8 cellular contexts compared by ENCODE assay signal in genomic region chr11:19071255-19071654, GRCh38. TPM values are rescaled to one million over a fixed set of nuclear protein-coding genes. Genes with fewer than 3 reads are reported as not detected.
DNase-seq lines count a peak whose midpoint lies in the region; ATAC-seq and TF ChIP-seq lines count a peak whose summit lies in the region.

No MANE protein-coding gene starts in this region.

- whole genome bisulfite sequencing in iPS DF 6.9 (ENCODE audit: insufficient coverage, insufficient read length), result no CpG with 5 or more reads among the region's 11 CpGs
- 13% methylated on average over 9 of the region's 11 CpGs for WGBS in smooth muscle cell (ENCODE audit: low lambda C conversion rate)

- H3K79me2 ChIP-seq in smooth muscle cell (ENCODE audit: low read depth), result no peaks in the 10 kb centered on the region

- H3K36me3 ChIP-seq in iPS DF 6.9 (ENCODE audit: control insufficient read depth, insufficient read depth, low read length) (no peaks in the 10 kb centered on the region), smooth muscle cell (ENCODE audit: low read depth) (no peaks in the 10 kb centered on the region)

- TF ChIP-seq CTCF in smooth muscle cell (IDR thresholded peaks at IDR 0.05; ENCODE audit: borderline replicate concordance, insufficient read depth, poor library complexity, severe bottlenecking), result peak; percentile 96

- H4K20me1 ChIP-seq in smooth muscle cell (ENCODE audit: low read depth), result no peaks in the 10 kb centered on the region

- H3K27ac ChIP-seq in iPS DF 6.9 (ENCODE audit: low read length) (no peak overlapping the region), smooth muscle cell (ENCODE audit: low read depth) (no peak overlapping the region)

- H3K4me2 ChIP-seq in smooth muscle cell, result peak overlapping the region; percentile 83

- H3K27me3 ChIP-seq in iPS DF 6.9 (ENCODE audit: control insufficient read depth, insufficient read depth, low read length) (no peaks in the 10 kb centered on the region), smooth muscle cell (ENCODE audit: low read depth) (no peaks in the 10 kb centered on the region)

- H3F3A ChIP-seq in smooth muscle cell (ENCODE audit: low read depth), result no peaks in the 10 kb centered on the region

- ATAC-seq in HG02884 (IDR thresholded peaks at IDR 0.05; ENCODE audit: unreplicated experiment), result peak; percentile 99

- H3K4me1 ChIP-seq in iPS DF 6.9 (ENCODE audit: control insufficient read depth, insufficient read depth, low read length) (peaks cover 6% of the 10 kb centered on the region), smooth muscle cell (ENCODE audit: low read depth) (no peaks in the 10 kb centered on the region)

- peak; percentile 25 for DNase-seq in NK-92 treated with Interleukin-12 subunit alpha and Interleukin-12 subunit beta, amount 100 ng/mL, for 24 hours (lab: John Stamatoyannopoulos, UW)
- DNase-seq in NK-92 (lab: John Stamatoyannopoulos, UW; ENCODE audit: unreplicated experiment) (no peak), NCI-H1694 treated with DMSO at 0.1 percent for 48 hours (lab: John Stamatoyannopoulos, UW) (peak; percentile 86), T-helper 1 cell (peak in 4 of 5 donors; percentile 27 to 68 (median 36)), astrocyte of the hippocampus (ENCODE audit: low read depth, low spot score) (peak; percentile 90), iPS DF 6.9 (ENCODE audit: low read depth, low spot score) (peak; percentile 82), smooth muscle cell (lab: John Stamatoyannopoulos, UW; ENCODE audit: unreplicated experiment) (peak; percentile 16)

- no peak overlapping the region for H3K4me3 ChIP-seq in iPS DF 6.9 (ENCODE audit: low read length)
- peak overlapping the region; percentile 41 for H3K4me3 ChIP-seq in smooth muscle cell

- H3K9me3 ChIP-seq in iPS DF 6.9 (ENCODE audit: control insufficient read depth, insufficient read depth, low read length) (no peaks in the 10 kb centered on the region), smooth muscle cell (replicated peaks; ENCODE audit: low read depth) (no peaks in the 10 kb centered on the region)

- peak overlapping the region; percentile 46 for H2AFZ ChIP-seq in smooth muscle cell (ENCODE audit: low read depth)

- no peak overlapping the region for H3K9ac ChIP-seq in smooth muscle cell (ENCODE audit: low read depth)

RNA-seq across cellular contexts. Expression of gene MRGPRX2, which starts 10.7 kb away (rescaled TPM):
- total RNA-seq in smooth muscle cell, result not detected in 2 replicates
- polyA plus RNA-seq in smooth muscle cell, result 0.19 TPM in 1 of 2 replicates, not detected in the other

RNA-seq across cellular contexts. Expression of gene ZDHHC13, which starts 45.7 kb away (rescaled TPM):
- 16.5 and 17.3 TPM in 2 replicates for total RNA-seq in smooth muscle cell
- polyA plus RNA-seq in smooth muscle cell, result 8.7 and 12.8 TPM in 2 replicates
